8 cellular contexts compared by ENCODE assay signal in genomic region chr10:15439381-15439837, GRCh38.
DNase-seq lines count a peak whose midpoint lies in the region; ATAC-seq and TF ChIP-seq lines count a peak whose summit lies in the region.

No MANE protein-coding gene starts in this region.

- H3K27ac ChIP-seq in adrenal gland (peak overlapping the region in 2 of 5 donors; percentile 66 to 72), right atrium auricular region (peak overlapping the region; percentile 52 to 72)

- peak in 5 of 6 experiments; percentile 24 to 63 (median 34) for TF ChIP-seq CTCF in adrenal gland (IDR thresholded peaks at IDR 0.05)
- TF ChIP-seq CTCF in right atrium auricular region (IDR thresholded peaks at IDR 0.05): peak in 1 of 2 donors; percentile 40

- H3K9me3 ChIP-seq in adrenal gland (replicated peaks in 1 of 3) (no peaks in the 10 kb centered on the region), right atrium auricular region (no peaks in the 10 kb centered on the region)

- peaks cover 0 to 7% of the 10 kb centered on the region in 2 donors for H3K4me1 ChIP-seq in adrenal gland (replicated peaks in 1 of 2)
- H3K4me1 ChIP-seq in right atrium auricular region: peaks cover 0 to 13% of the 10 kb centered on the region in 2 donors

- H3K36me3 ChIP-seq in adrenal gland (replicated peaks in 1 of 2) (no peaks in the 10 kb centered on the region), right atrium auricular region (no peaks in the 10 kb centered on the region)

- no peak for TF ChIP-seq POLR2A in adrenal gland (IDR thresholded peaks at IDR 0.05)

- H3K27me3 ChIP-seq in adrenal gland (no peaks in the 10 kb centered on the region), right atrium auricular region (no peaks in the 10 kb centered on the region)

- ATAC-seq in GM18870 (IDR thresholded peaks at IDR 0.05; ENCODE audit: unreplicated experiment) (no peak), HG03439 (IDR thresholded peaks at IDR 0.05; ENCODE audit: unreplicated experiment) (no peak)
- no peak for ATAC-seq in activated CD4-positive, CD25-positive, alpha-beta regulatory T cell treated with anti-CD3 and anti-CD28 coated beads, Interleukin-2, amount 50 U/mL, for 24 hours

- H3K4me3 ChIP-seq in adrenal gland: peak overlapping the region in 1 of 4 donors; percentile 20
- H3K4me3 ChIP-seq in right atrium auricular region: peak overlapping the region; percentile 9 to 25

- 1 to 5% (median 2%) methylated on average over 12 of the region's 12 CpGs for WGBS in adrenal gland, 4 donors

- peak; percentile 12 for DNase-seq in ELR (ENCODE audit: low read depth)
- peak; percentile 31 to 78 (median 60) for DNase-seq in adrenal gland
- DNase-seq in right atrium auricular region (ENCODE audit: low spot score): peak; percentile 91
- peak; percentile 58 for DNase-seq in retina
- no peak for DNase-seq in stimulated activated CD4-positive, alpha-beta T cell treated with anti-CD3 and anti-CD28 coated beads, Interleukin-4, amount 100 ng/mL, for 24 hours

- intact Hi-C loops in adrenal gland (cut with DNase I): loop anchor here in 1 of 2 donors (10.0 kb wide), 1 partner anchor 385 kb away; no protein-coding TSS in a partner anchor
